1 cellular context compared by ENCODE assay signal in the genomic region with DNA sequence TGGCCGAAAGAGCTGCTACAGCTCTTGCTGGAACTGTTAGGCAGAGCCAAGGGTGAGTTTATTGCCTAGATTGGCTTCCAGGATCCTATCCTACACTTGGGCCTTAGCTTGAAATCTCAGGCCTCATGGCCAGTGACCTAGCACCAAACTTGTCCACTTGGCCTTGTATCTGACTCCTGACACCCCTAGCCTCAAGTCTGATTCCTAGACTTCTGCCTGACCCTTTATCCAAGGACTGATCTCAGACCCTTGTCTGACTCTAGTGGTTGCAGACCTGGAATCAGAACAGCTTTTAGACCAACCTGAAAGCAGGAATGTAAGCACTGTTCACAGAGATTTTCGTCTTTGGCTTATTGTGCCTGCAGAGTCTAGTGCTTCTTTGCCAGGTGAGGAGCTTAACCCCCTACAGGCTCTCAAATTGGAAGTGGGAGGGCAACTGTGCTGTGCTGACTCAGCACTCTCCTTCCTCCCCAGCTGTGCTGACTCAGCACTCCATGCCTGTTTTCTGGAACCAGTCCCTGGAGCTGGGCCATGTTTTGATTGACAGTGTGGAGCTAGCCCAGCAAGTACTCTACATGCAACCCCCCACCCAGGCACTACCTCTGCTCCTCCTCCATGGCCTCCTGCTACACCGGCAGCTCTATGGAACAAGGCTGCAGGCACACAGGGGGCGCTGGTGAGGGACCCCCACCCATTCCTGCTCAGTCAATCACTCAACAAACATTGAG.
TF ChIP-seq lines count a peak whose summit lies in the region.

No MANE protein-coding gene starts in this region.

TF ChIP-seq in IMR-90, 13 proteins besides CTCF, POLR2A, EP300 and RAD21:
- TF ChIP-seq CHD1 (IDR thresholded peaks at IDR 0.05; ENCODE audit: low read depth, low read length), result no peak
- TF ChIP-seq, protein P1, sequence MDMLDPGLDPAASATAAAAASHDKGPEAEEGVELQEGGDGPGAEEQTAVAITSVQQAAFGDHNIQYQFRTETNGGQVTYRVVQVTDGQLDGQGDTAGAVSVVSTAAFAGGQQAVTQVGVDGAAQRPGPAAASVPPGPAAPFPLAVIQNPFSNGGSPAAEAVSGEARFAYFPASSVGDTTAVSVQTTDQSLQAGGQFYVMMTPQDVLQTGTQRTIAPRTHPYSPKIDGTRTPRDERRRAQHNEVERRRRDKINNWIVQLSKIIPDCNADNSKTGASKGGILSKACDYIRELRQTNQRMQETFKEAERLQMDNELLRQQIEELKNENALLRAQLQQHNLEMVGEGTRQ (IDR thresholded peaks at IDR 0.05; ENCODE audit: low read depth, low read length), result no peak
- 0 out of 2 replicates have a peak, but pooled peaks have one; percentile 31 for TF ChIP-seq NFE2L2 (IDR thresholded peaks at IDR 0.05; ENCODE audit: low read depth, low read length)
- TF ChIP-seq MAFK (IDR thresholded peaks at IDR 0.05; ENCODE audit: low read depth, low read length), result peak; percentile 100
